In the genomic region with DNA sequence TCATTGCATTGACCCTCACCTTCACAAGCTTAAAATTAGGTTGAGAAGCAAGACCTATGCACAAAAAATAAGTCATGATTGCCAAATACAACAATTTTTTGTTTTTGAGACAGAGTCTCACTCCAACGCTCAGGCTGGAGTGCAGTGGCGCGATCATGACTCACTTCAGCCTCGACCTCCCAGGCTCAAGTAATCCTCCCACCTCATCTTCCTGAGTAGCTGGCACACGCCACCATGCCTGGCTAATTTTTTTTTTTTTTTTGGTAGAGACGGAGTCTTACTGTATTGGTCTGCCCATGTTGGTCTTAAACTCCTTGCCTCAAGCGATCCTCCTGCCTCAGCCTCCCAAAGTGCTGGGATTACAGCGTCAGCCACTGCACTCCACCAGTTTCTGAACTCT, we compare ENCODE assay signal across 18 cellular contexts. TPM values are rescaled to one million over a fixed set of nuclear protein-coding genes. Genes with fewer than 3 reads are reported as not detected.
DNase-seq lines count a peak whose midpoint lies in the region; ATAC-seq, FAIRE-seq and TF ChIP-seq lines count a peak whose summit lies in the region.
"Had no signal": no experiment of that assay in that cellular context is flagged by ENCODE, and none has a peak within 500 bp of the region (broad histone marks: within the 10 kb centered on the region; RNA-seq: fewer than 3 reads in every experiment).

No MANE protein-coding gene starts in this region.

- POLR2A ChIA-PET in CD4-positive, alpha-beta memory T cell (lab: Charles Lee; ENCODE audit: partially characterized antibody), result interaction anchor here (0.6 to 14.3 kb wide), 4 partner anchors 9 to 57 kb away, joined by 3 to 197 read pairs (median 6); a partner anchor contains a TSS

- TF ChIP-seq CTCF in adrenal gland (IDR thresholded peaks at IDR 0.05), result no peak
- TF ChIP-seq CTCF in osteocyte (IDR thresholded peaks at IDR 0.05), result no peak

- H3K4me1 Mint-ChIP-seq in CD4-positive, alpha-beta memory T cell, result peaks cover 37 to 63% (median 48%) of the 10 kb centered on the region in 4 donors
- H3K4me1 Mint-ChIP-seq in osteocyte (ENCODE audit: unreplicated experiment), result peaks cover 33% of the 10 kb centered on the region

- intact Hi-C loops in CD4-positive, alpha-beta memory T cell (cut with micrococcal nuclease), result no loop called here
- intact Hi-C loops in adrenal gland (cut with DNase I), result no loop called here

- peak overlapping the region in 5 of 8 donors; percentile 15 to 46 (median 22) for H3K4me3 Mint-ChIP-seq in CD4-positive, alpha-beta memory T cell
- H3K4me3 Mint-ChIP-seq in osteocyte (ENCODE audit: unreplicated experiment), result no peak overlapping the region
- H3K4me3 Mint-ChIP-seq: activated CD8-positive, alpha-beta memory T cell treated with anti-CD3 and anti-CD28 coated beads, Interleukin-2, amount 10 ng/mL, durations not matched to agents 7 days and 5 days had no signal

- no peaks in the 10 kb centered on the region for H3K9me3 Mint-ChIP-seq in CD4-positive, alpha-beta memory T cell
- no peaks in the 10 kb centered on the region for H3K9me3 Mint-ChIP-seq in osteocyte (ENCODE audit: unreplicated experiment)
- H3K9me3 Mint-ChIP-seq: IgD-negative memory B cell had no signal

- H3K9me3 ChIP-seq in CD4-positive, alpha-beta memory T cell (ENCODE audit: control insufficient read depth in 1 of 2, low read length in 2 of 2), result no peaks in the 10 kb centered on the region
- H3K9me3 ChIP-seq in adrenal gland (replicated peaks in 1 of 3), result no peaks in the 10 kb centered on the region
- H3K9me3 ChIP-seq: BLaER1, colonic mucosa, transverse colon had no signal

- WGBS in adrenal gland, 4 donors, result 44 to 54% (median 47%) methylated on average over 8 of the region's 8 CpGs

- no peaks in the 10 kb centered on the region for H3K36me3 ChIP-seq in CD4-positive, alpha-beta memory T cell (ENCODE audit: insufficient read depth, low read length)
- no peaks in the 10 kb centered on the region for H3K36me3 ChIP-seq in adrenal gland (replicated peaks in 1 of 2)
- H3K36me3 ChIP-seq: BLaER1, colonic mucosa, transverse colon had no signal

- no peak for DNase-seq in CD4-positive, alpha-beta memory T cell
- DNase-seq in H54 (ENCODE audit: insufficient read length, low spot score) (no peak), adrenal gland (peak in 6 of 7 donors; percentile 40 to 77 (median 66)), kidney glomerular epithelial cell (lab: John Stamatoyannopoulos, UW) (peak; percentile 46), osteocyte (ENCODE audit: extremely low spot score, unreplicated experiment) (no peak), NCI-H446 treated with DMSO at 0.1 percent for 48 hours (lab: John Stamatoyannopoulos, UW) (no peak)
- DNase-seq: activated CD8-positive, alpha-beta memory T cell treated with anti-CD3 and anti-CD28 coated beads, Interleukin-2, amount 10 ng/mL, durations not matched to agents 7 days and 5 days; colonic mucosa; erythroblast; NCI-H1436 treated with DMSO at 0.1 percent for 48 hours; NCI-H510A treated with DMSO at 0.1 percent for 48 hours; OCI-M1; transverse colon had no signal

- no peaks in the 10 kb centered on the region for H3K27me3 Mint-ChIP-seq in CD4-positive, alpha-beta memory T cell
- H3K27me3 Mint-ChIP-seq in osteocyte (ENCODE audit: unreplicated experiment), result no peaks in the 10 kb centered on the region
- H3K27me3 Mint-ChIP-seq: IgD-negative memory B cell had no signal

- peaks cover 0 to 8% of the 10 kb centered on the region in 2 donors for H3K36me3 Mint-ChIP-seq in CD4-positive, alpha-beta memory T cell
- no peaks in the 10 kb centered on the region for H3K36me3 Mint-ChIP-seq in osteocyte (ENCODE audit: unreplicated experiment)

- ATAC-seq in GM18517 (IDR thresholded peaks at IDR 0.05; ENCODE audit: unreplicated experiment) (no peak), GM21367 (IDR thresholded peaks at IDR 0.05; ENCODE audit: unreplicated experiment) (no peak)
- ATAC-seq: activated CD8-positive, alpha-beta memory T cell treated with anti-CD3 and anti-CD28 coated beads, Interleukin-2, amount 10 ng/mL, durations not matched to agents 7 days and 5 days had no signal

- CTCF ChIA-PET in CD4-positive, alpha-beta memory T cell (lab: Charles Lee; ENCODE audit: partially characterized antibody), result interaction anchor here (1.1 to 2.1 kb wide), 3 partner anchors 9 to 70 kb away, joined by 4 to 6 read pairs (median 6); no protein-coding TSS in a partner anchor

- H3K27me3 ChIP-seq in CD4-positive, alpha-beta memory T cell (ENCODE audit: insufficient read depth, low read length), result no peaks in the 10 kb centered on the region
- H3K27me3 ChIP-seq in adrenal gland, result no peaks in the 10 kb centered on the region
- H3K27me3 ChIP-seq: BLaER1, colonic mucosa, transverse colon had no signal

- H3K4me3 ChIP-seq in CD4-positive, alpha-beta memory T cell (ENCODE audit: low read length in 2 of 2), result no peak overlapping the region
- peak overlapping the region in 1 of 4 donors; percentile 1 for H3K4me3 ChIP-seq in adrenal gland
- H3K4me3 ChIP-seq: BLaER1, colonic mucosa, transverse colon had no signal

- no peak overlapping the region for H3K27ac ChIP-seq in CD4-positive, alpha-beta memory T cell (ENCODE audit: low read depth, low read length)
- peak overlapping the region; percentile 59 to 81 (median 67) for H3K27ac ChIP-seq in adrenal gland
- H3K27ac ChIP-seq: BLaER1, colonic mucosa, transverse colon had no signal

- H3K4me1 ChIP-seq in CD4-positive, alpha-beta memory T cell (ENCODE audit: insufficient read depth, low read length), result peaks cover 55% of the 10 kb centered on the region
- H3K4me1 ChIP-seq in adrenal gland (replicated peaks in 1 of 2), result peaks cover 47 to 72% of the 10 kb centered on the region in 2 donors

- TF ChIP-seq POLR2A in H54 (IDR thresholded peaks at IDR 0.05; ENCODE audit: low read depth, low read length) (no peak), adrenal gland (IDR thresholded peaks at IDR 0.05) (no peak)

- peak overlapping the region in 2 of 7 donors; percentile 2 to 62 for H3K27ac Mint-ChIP-seq in CD4-positive, alpha-beta memory T cell
- no peak overlapping the region for H3K27ac Mint-ChIP-seq in osteocyte (ENCODE audit: unreplicated experiment)

- peak; percentile 61 for FAIRE-seq in H54 (lab: Jason Lieb, UNC)
- FAIRE-seq: GM12892 had no signal

RNA-seq across cellular contexts. Expression of a gene that starts 24.1 kb away (rescaled TPM):
- 10 to 100 TPM; 64.2 to 68.6 TPM for total RNA-seq in CD4-positive, alpha-beta memory T cell
- 10 to 100 TPM; 13.1 to 28.4 TPM for polyA plus RNA-seq in CD4-positive, alpha-beta memory T cell
- total RNA-seq in adrenal gland (10 to 100 TPM; 39.1 to 58.7 (median 48.1) TPM), osteocyte (37.4 and 38.7 TPM in 2 replicates)
- polyA plus RNA-seq in adrenal gland, result 10 to 100 TPM; 22.7 to 52.8 (median 39.3) TPM

Comparison
In these comparisons a context has a peak if more than half of its experiments do, and no peak if none do; other contexts are left out.
1. DNase-seq: peak in adrenal gland (6 of 7) and kidney glomerular epithelial cell (single experiment); none in CD4-positive, alpha-beta memory T cell (0 of 5), H54 (single experiment), osteocyte (single experiment) and NCI-H446 treated with DMSO at 0.1 percent for 48 hours (single experiment).